In genomic region chr3:155391104-155391503, GRCh38 we compare ENCODE assay signal across 15 cellular contexts.
DNase-seq lines count a peak whose midpoint lies in the region; ATAC-seq and TF ChIP-seq lines count a peak whose summit lies in the region.
"Had no signal": no experiment of that assay in that cellular context is flagged by ENCODE, and none has a peak within 500 bp of the region (broad histone marks: within the 10 kb centered on the region; RNA-seq: fewer than 3 reads in every experiment).

No MANE protein-coding gene starts in this region.

- no peak overlapping the region for H2BK12ac ChIP-seq in neuronal stem cell (ENCODE audit: low read length)

- no peaks in the 10 kb centered on the region for H3K36me3 ChIP-seq in neuronal stem cell (replicated peaks in 1 of 2; ENCODE audit: control insufficient read depth in 2 of 2, insufficient read depth in 2 of 2, low read length in 2 of 2)
- H3K36me3 ChIP-seq: BLaER1 treated with 17β-estradiol and CSF1 and Interleukin-3, amounts not matched to agents 10 nM and 100 nM; esophagus muscularis mucosa had no signal

- no peak overlapping the region for H3K4ac ChIP-seq in neuronal stem cell (ENCODE audit: low read length)

- H3K27ac ChIP-seq in neuronal stem cell (replicated peaks; ENCODE audit: low read length), result no peak overlapping the region
- H3K27ac ChIP-seq: BLaER1 treated with 17β-estradiol and CSF1 and Interleukin-3, amounts not matched to agents 10 nM and 100 nM had no signal

- no peaks in the 10 kb centered on the region for H3K27me3 ChIP-seq in neuronal stem cell (ENCODE audit: control insufficient read depth in 3 of 3, insufficient read depth in 3 of 3, low read depth in 1 of 3, low read length in 3 of 3)
- H3K27me3 ChIP-seq: BLaER1 treated with 17β-estradiol and CSF1 and Interleukin-3, amounts not matched to agents 10 nM and 100 nM; esophagus muscularis mucosa had no signal

- no peak overlapping the region for H2BK15ac ChIP-seq in neuronal stem cell (ENCODE audit: low read length)

- ATAC-seq in GM21367 (IDR thresholded peaks at IDR 0.05; ENCODE audit: unreplicated experiment) (no peak), GM21717 (IDR thresholded peaks at IDR 0.05; ENCODE audit: unreplicated experiment) (no peak)
- ATAC-seq: GM12878 had no signal

- H2AK5ac ChIP-seq in neuronal stem cell (ENCODE audit: low read depth, low read length), result no peak overlapping the region

- H2BK120ac ChIP-seq in neuronal stem cell (ENCODE audit: low read depth, low read length), result no peak overlapping the region

- no peak overlapping the region for H4K91ac ChIP-seq in neuronal stem cell (ENCODE audit: low read depth, low read length, poor library complexity)

- TF ChIP-seq CTCF in AG09309 (IDR thresholded peaks at IDR 0.05; ENCODE audit: control insufficient read depth, insufficient read depth, low read depth, low read length, missing control alignments), result no peak

- no CpG with 5 or more reads among the region's 2 CpGs for WGBS in neuronal stem cell (ENCODE audit: extremely low coverage in 2 of 2, insufficient read length in 2 of 2, insufficient replicate concordance in 1 of 2), 2 donors

- no peak overlapping the region for H3K18ac ChIP-seq in neuronal stem cell (ENCODE audit: low read length)

- no peak overlapping the region for H3K14ac ChIP-seq in neuronal stem cell (ENCODE audit: low read length)

- no peak overlapping the region for H3K4me2 ChIP-seq in neuronal stem cell (ENCODE audit: insufficient read depth, low read length, poor library complexity, severe bottlenecking)
- H3K4me2 ChIP-seq: BLaER1 treated with 17β-estradiol and CSF1 and Interleukin-3, amounts not matched to agents 10 nM and 100 nM had no signal

- no peak overlapping the region for H3K4me3 ChIP-seq in AG09309 (ENCODE audit: control insufficient read depth, low read depth, low read length)
- no peak overlapping the region for H3K4me3 ChIP-seq in neuronal stem cell (ENCODE audit: low read length in 2 of 2)
- H3K4me3 ChIP-seq: BLaER1 treated with 17β-estradiol and CSF1 and Interleukin-3, amounts not matched to agents 10 nM and 100 nM; esophagus muscularis mucosa; GM12878 had no signal

- DNase-seq in AG09309 (ENCODE audit: low read depth), result peak; percentile 84
- peak; percentile 56 for DNase-seq in RPMI7951 (ENCODE audit: low read depth)
- peak; percentile 94 for DNase-seq in fibroblast of peridontal ligament (ENCODE audit: extremely low read depth)
- DNase-seq in neuronal stem cell (ENCODE audit: low spot score), result no peak
- DNase-seq in activated CD4-positive, alpha-beta T cell treated with anti-CD3 and anti-CD28 coated beads, Interleukin-2, amount 50 U/mL, for 48 hours, result no peak
- no peak for DNase-seq in T-helper 9 cell
- DNase-seq: activated CD4-positive, alpha-beta memory T cell treated with anti-CD3 and anti-CD28 coated beads for 36 hours; dermis blood vessel endothelial cell; nucleus accumbens; SIG-M5 had no signal

- no peaks in the 10 kb centered on the region for H3K79me1 ChIP-seq in neuronal stem cell (ENCODE audit: low read depth, low read length)

- H3K23ac ChIP-seq in neuronal stem cell (ENCODE audit: low read depth, low read length, poor library complexity), result no peak overlapping the region

- no peak overlapping the region for H3K9ac ChIP-seq in neuronal stem cell (ENCODE audit: low read depth, low read length, poor library complexity)
- H3K9ac ChIP-seq: BLaER1 treated with 17β-estradiol and CSF1 and Interleukin-3, amounts not matched to agents 10 nM and 100 nM had no signal

- H2AFZ ChIP-seq in neuronal stem cell (ENCODE audit: low read length), result peak overlapping the region; percentile 9

- peaks cover 0 to 2% of the 10 kb centered on the region in 2 donors for H3K9me3 ChIP-seq in neuronal stem cell (replicated peaks in 1 of 2; ENCODE audit: control insufficient read depth in 2 of 2, insufficient read depth in 1 of 2, low read depth in 1 of 2, low read length in 2 of 2)
- H3K9me3 ChIP-seq: esophagus muscularis mucosa had no signal

- H3K4me1 ChIP-seq in neuronal stem cell (ENCODE audit: control insufficient read depth in 2 of 2, insufficient read depth in 1 of 2, low read depth in 1 of 2, low read length in 2 of 2), result peaks cover 0 to 7% of the 10 kb centered on the region in 2 donors
- H3K4me1 ChIP-seq: BLaER1 treated with 17β-estradiol and CSF1 and Interleukin-3, amounts not matched to agents 10 nM and 100 nM had no signal

- no peak overlapping the region for H4K8ac ChIP-seq in neuronal stem cell (ENCODE audit: low read depth, low read length)

- H2BK5ac ChIP-seq in neuronal stem cell (ENCODE audit: low read length), result no peak overlapping the region

Comparison
In these comparisons a context has a peak if more than half of its experiments do, and no peak if none do; other contexts are left out.
1. DNase-seq: peak in AG09309 (single experiment), RPMI7951 (single experiment) and fibroblast of peridontal ligament (single experiment); none in neuronal stem cell (single experiment), activated CD4-positive, alpha-beta T cell treated with anti-CD3 and anti-CD28 coated beads, Interleukin-2, amount 50 U/mL, for 48 hours (0 of 2) and T-helper 9 cell (single experiment).